In genomic region chr15:92656089-92656488, GRCh38 we compare ENCODE assay signal across 8 cellular contexts. TPM values are rescaled to one million over a fixed set of nuclear protein-coding genes. Genes with fewer than 3 reads are reported as not detected.
DNase-seq lines count a peak whose midpoint lies in the region; ATAC-seq and TF ChIP-seq lines count a peak whose summit lies in the region.

No MANE protein-coding gene starts in this region.

- peaks cover 56% of the 10 kb centered on the region for H3K27me3 Mint-ChIP-seq in activated T-cell treated with anti-CD3 and anti-CD28 coated beads, Interleukin-2, amount 50 U/mL, for 4 hours (ENCODE audit: low read depth)
- peaks cover 31% of the 10 kb centered on the region for H3K27me3 Mint-ChIP-seq in activated T-helper 17 cell treated with anti-CD3 and anti-CD28 coated beads, Interleukin-2, amount 50 U/mL, for 72 hours
- peaks cover 25% of the 10 kb centered on the region for H3K27me3 Mint-ChIP-seq in memory B cell

- H3K36me3 ChIP-seq in testis (ENCODE audit: low read depth, missing control alignments) = no peaks in the 10 kb centered on the region

- no peaks in the 10 kb centered on the region for H3K27me3 ChIP-seq in testis

- H3K27ac Mint-ChIP-seq in activated T-helper 17 cell treated with anti-CD3 and anti-CD28 coated beads, Interleukin-2, amount 50 U/mL, for 72 hours = no peak overlapping the region
- no peak overlapping the region for H3K27ac Mint-ChIP-seq in memory B cell

- H3K4me3 Mint-ChIP-seq in activated T-cell treated with anti-CD3 and anti-CD28 coated beads, Interleukin-2, amount 50 U/mL, for 4 hours = peak overlapping the region; percentile 42
- H3K4me3 Mint-ChIP-seq in activated T-helper 17 cell treated with anti-CD3 and anti-CD28 coated beads, Interleukin-2, amount 50 U/mL, for 72 hours = peak overlapping the region; percentile 62
- H3K4me3 Mint-ChIP-seq in memory B cell = peak overlapping the region; percentile 39

- H3K9me3 Mint-ChIP-seq in activated T-cell treated with anti-CD3 and anti-CD28 coated beads, Interleukin-2, amount 50 U/mL, for 4 hours = no peaks in the 10 kb centered on the region
- H3K9me3 Mint-ChIP-seq in activated T-helper 17 cell treated with anti-CD3 and anti-CD28 coated beads, Interleukin-2, amount 50 U/mL, for 72 hours = no peaks in the 10 kb centered on the region
- H3K9me3 Mint-ChIP-seq in memory B cell = no peaks in the 10 kb centered on the region

- TF ChIP-seq CTCF in testis (IDR thresholded peaks at IDR 0.05) = no peak

- H3K9me3 ChIP-seq in testis = no peaks in the 10 kb centered on the region

- H3K4me1 ChIP-seq in testis = no peaks in the 10 kb centered on the region

- intact Hi-C loops in testis (cut with DNase I; ENCODE audit: low total_unique reads) = no loop called here

- TF ChIP-seq POLR2A in testis (IDR thresholded peaks at IDR 0.05) = no peak

- WGBS in testis, 2 donors = 71 to 72% methylated on average over 6 of the region's 6 CpGs

- H3K36me3 Mint-ChIP-seq in activated T-cell treated with anti-CD3 and anti-CD28 coated beads, Interleukin-2, amount 50 U/mL, for 4 hours (ENCODE audit: insufficient read depth) = no peaks in the 10 kb centered on the region
- peaks cover 5% of the 10 kb centered on the region for H3K36me3 Mint-ChIP-seq in activated T-helper 17 cell treated with anti-CD3 and anti-CD28 coated beads, Interleukin-2, amount 50 U/mL, for 72 hours (ENCODE audit: low read depth)
- no peaks in the 10 kb centered on the region for H3K36me3 Mint-ChIP-seq in memory B cell

- H3K4me3 ChIP-seq in testis = peak overlapping the region; percentile 55 to 64

- H3K4me1 Mint-ChIP-seq in activated T-cell treated with anti-CD3 and anti-CD28 coated beads, Interleukin-2, amount 50 U/mL, for 4 hours (ENCODE audit: low read depth) = peaks cover 6% of the 10 kb centered on the region
- no peaks in the 10 kb centered on the region for H3K4me1 Mint-ChIP-seq in activated T-helper 17 cell treated with anti-CD3 and anti-CD28 coated beads, Interleukin-2, amount 50 U/mL, for 72 hours
- H3K4me1 Mint-ChIP-seq in memory B cell = no peaks in the 10 kb centered on the region

- DNase-seq in activated T-cell treated with anti-CD3 and anti-CD28 coated beads, Interleukin-2, amount 50 U/mL, for 4 hours = no peak
- no peak for DNase-seq in activated T-cell treated with anti-CD3 and anti-CD28 coated beads, Interleukin-2, amount 50 U/mL, for 1 hour
- no peak for DNase-seq in memory B cell (ENCODE audit: low spot score in 2 of 2)
- DNase-seq in testis = no peak
- DNase-seq in GF-D8 (lab: John Stamatoyannopoulos, UW) = no peak

- no peak for ATAC-seq in activated T-cell treated with anti-CD3 and anti-CD28 coated beads, Interleukin-2, amount 50 U/mL, for 4 hours
- peak; percentile 5 for ATAC-seq in activated T-helper 17 cell treated with anti-CD3 and anti-CD28 coated beads, Interleukin-2, amount 50 U/mL, for 72 hours (replicated peaks)
- ATAC-seq in memory B cell (ENCODE audit: low read depth) = no peak
- no peak for ATAC-seq in HG03457 (IDR thresholded peaks at IDR 0.05; ENCODE audit: unreplicated experiment)
- ATAC-seq in HG03571 (IDR thresholded peaks at IDR 0.05; ENCODE audit: unreplicated experiment) = no peak

- no peak overlapping the region for H3K27ac ChIP-seq in testis

RNA-seq across cellular contexts. Expression of gene FAM174B, which starts 0.5 kb away (rescaled TPM):
- 1 to 10 TPM; 2.7 to 6.2 (median 3.6) TPM for total RNA-seq in activated T-cell treated with anti-CD3 and anti-CD28 coated beads, Interleukin-2, amount 50 U/mL, for 4 hours
- 1 to 10 TPM; 5.7 to 7.0 TPM for total RNA-seq in activated T-helper 17 cell treated with anti-CD3 and anti-CD28 coated beads, Interleukin-2, amount 50 U/mL, for 72 hours
- 10 to 100 TPM; 15.7 to 18.6 TPM for total RNA-seq in testis
- 18.7 TPM for polyA plus RNA-seq in testis (ENCODE audit: insufficient read depth, low read depth, low replicate concordance)
